Comparison of ENCODE assay signal across 20 cellular contexts in genomic region chr5:174292348-174292747, GRCh38.
"Had no signal": no experiment of that assay in that cellular context is flagged by ENCODE, and none has a peak within 500 bp of the region (broad histone marks: within the 10 kb centered on the region; RNA-seq: fewer than 3 reads in every experiment).

No MANE protein-coding gene starts in this region.

- H3K4me3 ChIP-seq: ascending aorta, gastroesophageal sphincter, heart right ventricle, mucosa of descending colon, thoracic aorta, upper lobe of left lung had no signal

- DNase-seq: activated CD4-positive, alpha-beta T cell treated with anti-CD3 and anti-CD28 coated beads, Interleukin-2, amount 10 ng/mL, durations not matched to agents 24 days and 14 days; activated CD4-positive, CD25-positive, alpha-beta regulatory T cell; activated CD8-positive, alpha-beta T cell treated with anti-CD3 and anti-CD28 coated beads, Interleukin-2, amount 10 ng/mL, durations not matched to agents 7 days and 5 days; activated naive CD4-positive, alpha-beta T cell treated with anti-CD3 and anti-CD28 coated beads for 36 hours; activated T-cell treated with anti-CD3 and anti-CD28 coated beads, Interleukin-2, amount 50 U/mL, for 24 hours; cerebellar nuclear complex; cortex of kidney; heart right ventricle; left ventricle myocardium superior; mucosa of descending colon; naive B cell; stimulated activated naive B cell treated with anti-CD40 and anti-IgM and Interleukin-4, amounts not matched to agents 10 μg/mL and 1 μg/mL and 100 μg/mL, for 72 hours; upper lobe of left lung had no signal

- H3K4me1 Mint-ChIP-seq: activated CD4-positive, alpha-beta T cell treated with anti-CD3 and anti-CD28 coated beads, Interleukin-2, amount 10 ng/mL, durations not matched to agents 24 days and 14 days; memory B cell; naive B cell; neural crest cell; stimulated activated naive B cell treated with anti-CD40 and anti-IgM and Interleukin-4, amounts not matched to agents 10 μg/mL and 1 μg/mL and 100 μg/mL, for 72 hours had no signal

- ATAC-seq: activated CD8-positive, alpha-beta T cell treated with anti-CD3 and anti-CD28 coated beads, Interleukin-2, amount 10 ng/mL, durations not matched to agents 7 days and 5 days; esophagus mucosa; gastroesophageal sphincter; heart right ventricle; left ventricle myocardium superior; mucosa of descending colon; stimulated activated naive B cell treated with anti-CD40 and anti-IgM and Interleukin-4, amounts not matched to agents 10 μg/mL and 1 μg/mL and 100 μg/mL, for 72 hours had no signal

- H3K4me3 Mint-ChIP-seq: activated CD4-positive, alpha-beta T cell treated with anti-CD3 and anti-CD28 coated beads, Interleukin-2, amount 10 ng/mL, durations not matched to agents 24 days and 14 days; activated CD8-positive, alpha-beta T cell treated with anti-CD3 and anti-CD28 coated beads, Interleukin-2, amount 10 ng/mL, durations not matched to agents 7 days and 5 days; activated naive CD4-positive, alpha-beta T cell treated with anti-CD3 and anti-CD28 coated beads for 36 hours; activated T-cell treated with anti-CD3 and anti-CD28 coated beads, Interleukin-2, amount 50 U/mL, for 24 hours; memory B cell; naive B cell; neural crest cell had no signal

- H3K36me3 ChIP-seq: ascending aorta, gastroesophageal sphincter, heart right ventricle, thoracic aorta, upper lobe of left lung had no signal

- H3K9me3 ChIP-seq: thoracic aorta had no signal

- H3K36me3 Mint-ChIP-seq: memory B cell; naive B cell; stimulated activated naive B cell treated with anti-CD40 and anti-IgM and Interleukin-4, amounts not matched to agents 10 μg/mL and 1 μg/mL and 100 μg/mL, for 72 hours had no signal

- H3K27me3 ChIP-seq: ascending aorta, upper lobe of left lung had no signal

- H3K27ac ChIP-seq: ascending aorta, gastroesophageal sphincter, heart right ventricle, thoracic aorta, upper lobe of left lung had no signal

- H3K27ac Mint-ChIP-seq: activated CD4-positive, alpha-beta T cell treated with anti-CD3 and anti-CD28 coated beads, Interleukin-2, amount 10 ng/mL, durations not matched to agents 24 days and 14 days; activated CD8-positive, alpha-beta T cell treated with anti-CD3 and anti-CD28 coated beads, Interleukin-2, amount 10 ng/mL, durations not matched to agents 7 days and 5 days; activated naive CD4-positive, alpha-beta T cell treated with anti-CD3 and anti-CD28 coated beads for 36 hours; activated T-cell treated with anti-CD3 and anti-CD28 coated beads, Interleukin-2, amount 50 U/mL, for 24 hours; memory B cell; naive B cell; progenitor cell of endocrine pancreas; stimulated activated naive B cell treated with anti-CD40 and anti-IgM and Interleukin-4, amounts not matched to agents 10 μg/mL and 1 μg/mL and 100 μg/mL, for 72 hours had no signal

- H3K27me3 Mint-ChIP-seq: activated CD4-positive, alpha-beta T cell treated with anti-CD3 and anti-CD28 coated beads, Interleukin-2, amount 10 ng/mL, durations not matched to agents 24 days and 14 days; memory B cell; stimulated activated naive B cell treated with anti-CD40 and anti-IgM and Interleukin-4, amounts not matched to agents 10 μg/mL and 1 μg/mL and 100 μg/mL, for 72 hours had no signal

- H3K9me3 Mint-ChIP-seq: activated CD4-positive, alpha-beta T cell treated with anti-CD3 and anti-CD28 coated beads, Interleukin-2, amount 10 ng/mL, durations not matched to agents 24 days and 14 days; activated naive CD4-positive, alpha-beta T cell treated with anti-CD3 and anti-CD28 coated beads for 36 hours; activated T-cell treated with anti-CD3 and anti-CD28 coated beads, Interleukin-2, amount 50 U/mL, for 24 hours; neural crest cell had no signal

- H3K4me1 ChIP-seq: ascending aorta, gastroesophageal sphincter, upper lobe of left lung had no signal
